ENCODE assay signal across 21 cellular contexts in genomic region chr3:125287248-125287647, GRCh38.
DNase-seq lines count a peak whose midpoint lies in the region; ATAC-seq, FAIRE-seq and TF ChIP-seq lines count a peak whose summit lies in the region.
"Had no signal": no experiment of that assay in that cellular context is flagged by ENCODE, and none has a peak within 500 bp of the region (broad histone marks: within the 10 kb centered on the region; RNA-seq: fewer than 3 reads in every experiment).

No MANE protein-coding gene starts in this region.

- H2BK15ac ChIP-seq in H1 (ENCODE audit: low read length) = no peak overlapping the region

- no peaks in the 10 kb centered on the region; the same call in 1 of the 2 replicates for H3K23me2 ChIP-seq in H1 (ENCODE audit: low read depth, low read length)

- no TSS peak for BruUV-seq in HepG2 (replicated peaks; lab: Mats Ljungman, UMichigan)

- H3K27ac Mint-ChIP-seq in WTC11 = no peak overlapping the region
- H3K27ac Mint-ChIP-seq: B cell; CD4-positive, alpha-beta T cell; CD8-positive, alpha-beta T cell had no signal

- POLR2A ChIA-PET in HepG2 (lab: Yijun Ruan, JAX) = no interaction called here
- POLR2A ChIA-PET in WTC11 (lab: Charles Lee) = no interaction called here
- POLR2A ChIA-PET in H1 (lab: Charles Lee; ENCODE audit: partially characterized antibody) = no interaction called here

- H3K79me1 ChIP-seq in H1 (ENCODE audit: low read depth, low read length) = no peaks in the 10 kb centered on the region

- H3K36me3 ChIP-seq in HepG2 (replicated peaks in 1 of 2; ENCODE audit: control insufficient read depth in 1 of 2, insufficient read depth in 2 of 2, low read length in 2 of 2) (peaks cover 4 to 15% of the 10 kb centered on the region in 2 experiments), right lobe of liver (no peaks in the 10 kb centered on the region), H1 (ENCODE audit: control insufficient read depth in 2 of 4, insufficient read depth in 4 of 4, low read length in 3 of 4) (peaks cover 0 to 3% (median 0%) of the 10 kb centered on the region in 4 experiments; a peak in 1 of 8 replicates)

- no peak overlapping the region for H2BK120ac ChIP-seq in H1 (replicated peaks; ENCODE audit: low read depth, low read length)

- WGBS in HepG2 (ENCODE audit: low lambda C conversion rate) = 93% methylated on average over 2 of the region's 2 CpGs
- 89% methylated on average over 1 of the region's 2 CpGs for WGBS in right lobe of liver (ENCODE audit: insufficient coverage, low coverage, low lambda C conversion rate, missing lambda C conversion rate)
- WGBS in H1 (ENCODE audit: extremely low coverage in 1 of 2, insufficient coverage in 1 of 2, insufficient read length in 1 of 2, insufficient replicate concordance in 2 of 2, low coverage in 1 of 2, low lambda C conversion rate in 2 of 2, missing lambda C conversion rate in 1 of 2), 2 experiments = 81% methylated on average over 2 of the region's 2 CpGs; no CpG with 5 or more reads in 1 of the 2 experiments

- DNase-seq in HepG2 (ENCODE audit: low spot score) (no peak), right lobe of liver (no peak), WTC11 (ENCODE audit: low spot score) (no peak), H1 (ENCODE audit: low read depth in 1 of 2, low spot score in 2 of 2) (no peak), NCI-H1930 (lab: John Stamatoyannopoulos, UW) (no peak), Right ventricle myocardium superior (no peak)
- DNase-seq: AML-193; Caco-2; Calu3; CD4-positive, alpha-beta T cell; CD8-positive, alpha-beta T cell; DMS79 treated with DMSO at 0.1 percent for 48 hours; GF-D8 had no signal

- TF ChIP-seq EP300 in HepG2 (IDR thresholded peaks at IDR 0.05; ENCODE audit: low read depth in 2 of 2, low read length in 2 of 2) (no peak), HepG2 (CRISPR knock-in tag; IDR thresholded peaks at IDR 0.05; ENCODE audit: borderline replicate concordance) (no peak), H1 (IDR thresholded peaks at IDR 0.05; ENCODE audit: borderline replicate concordance in 1 of 2, low read depth in 2 of 2, low read length in 2 of 2) (no peak)

- peaks cover 6% of the 10 kb centered on the region; the same call in 1 of the 2 replicates for H3K36me3 Mint-ChIP-seq in WTC11

- H3K4me3 ChIP-seq in HepG2 (replicated peaks in 1 of 3; ENCODE audit: insufficient read depth in 1 of 3, low read depth in 2 of 3, low read length in 3 of 3) (no peak overlapping the region), right lobe of liver (no peak overlapping the region), H1 (ENCODE audit: extremely low read depth in 1 of 4, insufficient read depth in 2 of 4, low read depth in 3 of 4, low read length in 4 of 4) (no peak overlapping the region)
- H3K4me3 ChIP-seq: A549; BLaER1 treated with 17β-estradiol and CSF1 and Interleukin-3, amounts not matched to agents 10 nM and 100 nM had no signal

- H2AK5ac ChIP-seq in H1 (ENCODE audit: low read depth, low read length) = no peak overlapping the region

- no peak overlapping the region for H3K14ac ChIP-seq in H1 (ENCODE audit: insufficient read length)

- H4K8ac ChIP-seq in H1 (ENCODE audit: extremely low read depth, insufficient read depth, low read length) = no peak overlapping the region

- CTCF ChIA-PET in HepG2 (lab: Yijun Ruan, JAX; ENCODE audit: low intra/inter-chr PET ratio, low total read pairs) (no interaction called here), WTC11 (lab: Charles Lee) (no interaction called here), H1 (lab: Charles Lee; ENCODE audit: partially characterized antibody) (no interaction called here)

- H3K4me2 ChIP-seq in HepG2 (ENCODE audit: low read depth, low read length) (no peak overlapping the region), H1 (ENCODE audit: insufficient read depth in 1 of 2, low read depth in 2 of 2, low read length in 2 of 2) (no peak overlapping the region)
- H3K4me2 ChIP-seq: A549; BLaER1 treated with 17β-estradiol and CSF1 and Interleukin-3, amounts not matched to agents 10 nM and 100 nM had no signal

- no peak overlapping the region for H2AFZ ChIP-seq in HepG2 (ENCODE audit: low read length)
- H2AFZ ChIP-seq in H1 (ENCODE audit: low read length) = no peak overlapping the region

- H3K56ac ChIP-seq in H1 (replicated peaks; ENCODE audit: insufficient read length, low read depth, low read length) = no peak overlapping the region

- H3K9me3 Mint-ChIP-seq in WTC11 = no peaks in the 10 kb centered on the region
- H3K9me3 Mint-ChIP-seq: CD4-positive, alpha-beta T cell; CD8-positive, alpha-beta T cell had no signal

- intact Hi-C loops in HepG2 (cut with micrococcal nuclease; ENCODE audit: unreplicated experiment) (no loop called here), right lobe of liver (cut with DNase I) (no loop called here), Right ventricle myocardium superior (cut with DNase I) (no loop called here)

- H3K9ac ChIP-seq in HepG2 (ENCODE audit: insufficient read depth, low read depth, low read length) (no peak overlapping the region), H1 (replicated peaks in 1 of 4; ENCODE audit: extremely low read depth in 1 of 4, low read depth in 3 of 4, low read length in 3 of 4) (no peak overlapping the region)
- H3K9ac ChIP-seq: BLaER1 treated with 17β-estradiol and CSF1 and Interleukin-3, amounts not matched to agents 10 nM and 100 nM had no signal

- no peaks in the 10 kb centered on the region for H3K27me3 Mint-ChIP-seq in WTC11 (ENCODE audit: low read depth)
- H3K27me3 Mint-ChIP-seq: B cell; CD4-positive, alpha-beta T cell had no signal

- H4K20me1 ChIP-seq in HepG2 (ENCODE audit: insufficient read depth, low read length) (no peaks in the 10 kb centered on the region), H1 (replicated peaks in 1 of 2; ENCODE audit: control insufficient read depth in 1 of 2, insufficient read depth in 2 of 2, low read length in 2 of 2) (peaks cover 0 to 2% of the 10 kb centered on the region in 2 experiments)

- H3K27me3 ChIP-seq in HepG2 (ENCODE audit: control insufficient read depth in 1 of 2, insufficient read depth in 2 of 2, low read length in 2 of 2) (no peaks in the 10 kb centered on the region; a peak in 1 of 5 replicates), right lobe of liver (no peaks in the 10 kb centered on the region), H1 (replicated peaks in 1 of 4; ENCODE audit: control insufficient read depth in 3 of 4, extremely low read depth in 1 of 4, insufficient read depth in 3 of 4, low read length in 3 of 4) (no peaks in the 10 kb centered on the region)
- H3K27me3 ChIP-seq: BLaER1 treated with 17β-estradiol and CSF1 and Interleukin-3, amounts not matched to agents 10 nM and 100 nM had no signal

- no peak overlapping the region for H4K5ac ChIP-seq in H1 (ENCODE audit: insufficient read length, low read depth, low read length)

- no peak overlapping the region for H3K4me3 Mint-ChIP-seq in WTC11
- H3K4me3 Mint-ChIP-seq: B cell; CD4-positive, alpha-beta T cell; CD8-positive, alpha-beta T cell had no signal

- H3K18ac ChIP-seq in H1 (ENCODE audit: extremely low read depth, low read length) = no peak overlapping the region

- H2BK5ac ChIP-seq in H1 (ENCODE audit: low read depth, low read length) = no peak overlapping the region

- TF ChIP-seq POLR2A in HepG2 (IDR thresholded peaks at IDR 0.05; ENCODE audit: insufficient read depth in 1 of 2, low read depth in 2 of 2, low read length in 2 of 2) (no peak), right lobe of liver (IDR thresholded peaks at IDR 0.05) (no peak), H1 (IDR thresholded peaks at IDR 0.05; ENCODE audit: control extremely low read depth in 1 of 2, low read depth in 2 of 2, low read length in 2 of 2) (no peak)

- H3K9me3 ChIP-seq in HepG2 (ENCODE audit: low read length) (no peaks in the 10 kb centered on the region), right lobe of liver (no peaks in the 10 kb centered on the region), H1 (ENCODE audit: insufficient read depth in 2 of 2, low read depth in 1 of 2, low read length in 1 of 2) (no peaks in the 10 kb centered on the region)
- H3K9me3 ChIP-seq: A549; BLaER1 treated with 17β-estradiol and CSF1 and Interleukin-3, amounts not matched to agents 10 nM and 100 nM; Caco-2 had no signal

- in situ Hi-C loops in HepG2 (cut with HindIII; ENCODE audit: extremely low pct_ligation_motif_present, low pct_unique_long_range_greater_than_20kb) = no loop called here

- H2BK20ac ChIP-seq in H1 (ENCODE audit: low read length) = no peak overlapping the region

- peaks cover 24% of the 10 kb centered on the region for H3K4me1 Mint-ChIP-seq in WTC11

- no peak for TF ChIP-seq CTCF in HepG2 (CRISPR knock-in tag; IDR thresholded peaks at IDR 0.05)
- no peak for TF ChIP-seq CTCF in right lobe of liver (IDR thresholded peaks at IDR 0.05)
- TF ChIP-seq CTCF in WTC11 (IDR thresholded peaks at IDR 0.05) = no peak
- TF ChIP-seq CTCF in H1 (IDR thresholded peaks at IDR 0.05; ENCODE audit: control extremely low read depth in 1 of 3, insufficient read depth in 1 of 3, low read depth in 1 of 3, low read length in 3 of 3) = no peak

- no peak overlapping the region for H2BK12ac ChIP-seq in H1 (ENCODE audit: low read depth, low read length)

- FAIRE-seq in HepG2 (lab: Jason Lieb, UNC) = no peak
- FAIRE-seq in H1 (lab: Jason Lieb, UNC) = no peak
- FAIRE-seq: A549, D721Med, GM12891, GM18507 had no signal

- H3K4me1 ChIP-seq in HepG2 (ENCODE audit: insufficient read depth, low read length) = no peaks in the 10 kb centered on the region
- peaks cover 0 to under 1% (median 0%) of the 10 kb centered on the region in 4 donors for H3K4me1 ChIP-seq in right lobe of liver
- H3K4me1 ChIP-seq in H1 (replicated peaks in 1 of 4; ENCODE audit: control insufficient read depth in 3 of 4, insufficient read depth in 4 of 4, low read length in 3 of 4) = peaks cover 0 to 2% (median 0%) of the 10 kb centered on the region in 4 experiments; a peak in 1 of 7 replicates
- H3K4me1 ChIP-seq: A549 had no signal

- no peak overlapping the region for H3K23ac ChIP-seq in H1 (ENCODE audit: insufficient read length)

- TF ChIP-seq RAD21 in HepG2 (CRISPR knock-in tag; IDR thresholded peaks at IDR 0.05) (no peak), H1 (IDR thresholded peaks at IDR 0.05 in 1 of 2, conservative IDR thresholded peaks at IDR 0.05 in 1 of 2; ENCODE audit: low read depth in 2 of 2, low read length in 2 of 2) (no peak)

- H3K27ac ChIP-seq in HepG2 (ENCODE audit: extremely low read length, insufficient read depth, low read length) (no peak overlapping the region), right lobe of liver (no peak overlapping the region), H1 (ENCODE audit: low read depth, low read length) (no peak overlapping the region)
- H3K27ac ChIP-seq: 22Rv1; A549; BLaER1 treated with 17β-estradiol and CSF1 and Interleukin-3, amounts not matched to agents 10 nM and 100 nM; C4-2B had no signal

- ATAC-seq in HepG2 (no peak), right lobe of liver (no peak), WTC11 (no peak), Right ventricle myocardium superior (ENCODE audit: poor library complexity) (no peak)
- ATAC-seq: A549; CD8-positive, alpha-beta T cell had no signal

- H3K79me2 ChIP-seq in HepG2 (ENCODE audit: insufficient read depth, low read length) (no peaks in the 10 kb centered on the region), H1 (ENCODE audit: control insufficient read depth in 1 of 2, insufficient read depth in 2 of 2, low read length in 2 of 2) (no peaks in the 10 kb centered on the region; a peak in 1 of 4 replicates)

- no peak overlapping the region for H3K4ac ChIP-seq in H1 (replicated peaks; ENCODE audit: insufficient read length, low read depth, low read length)

- no peak overlapping the region for H4K91ac ChIP-seq in H1 (replicated peaks; ENCODE audit: insufficient read length, low read length)

Comparison
In these comparisons a context has a peak if more than half of its experiments do, and no peak if none do; other contexts are left out.
1. Of the 50 proteins assayed by ChIP-seq in both HepG2 and WTC11: peak only in HepG2: none; only in WTC11: none; in both: ZNF121; in neither: 49.